ENCODE assay signal across 24 cellular contexts in the genomic region with DNA sequence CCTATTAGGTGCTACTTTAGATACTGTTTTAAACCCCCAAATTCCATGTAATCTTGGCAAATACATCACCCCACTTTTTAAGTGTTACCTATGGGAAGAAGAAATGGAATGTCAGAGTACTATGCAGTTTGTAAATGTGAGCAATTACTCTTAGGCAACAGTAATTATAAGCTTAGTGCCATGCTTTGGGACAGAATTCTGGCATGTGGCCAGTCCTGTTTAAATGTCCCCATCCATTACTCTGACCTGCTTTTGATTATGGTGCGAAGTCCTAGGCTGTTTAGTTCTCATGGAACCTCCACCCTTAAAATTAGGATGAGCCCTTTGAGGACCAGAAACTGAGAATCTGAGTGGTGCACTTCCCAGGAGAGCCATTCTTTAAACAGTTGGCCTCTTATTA.
DNase-seq lines count a peak whose midpoint lies in the region; ATAC-seq and TF ChIP-seq lines count a peak whose summit lies in the region.
"Had no signal": no experiment of that assay in that cellular context is flagged by ENCODE, and none has a peak within 500 bp of the region (broad histone marks: within the 10 kb centered on the region; RNA-seq: fewer than 3 reads in every experiment).

No MANE protein-coding gene starts in this region.

- TF ChIP-seq CTCF in mucosa of descending colon (IDR thresholded peaks at IDR 0.05): no peak

- ATAC-seq in mucosa of descending colon (peak; percentile 30), GM19023 (IDR thresholded peaks at IDR 0.05; ENCODE audit: unreplicated experiment) (no peak)
- ATAC-seq: activated CD4-positive, CD25-positive, alpha-beta regulatory T cell treated with anti-CD3 and anti-CD28 coated beads, Interleukin-2, amount 50 U/mL, for 24 hours; Panc1; sciatic nerve; stimulated activated naive CD8-positive, alpha-beta T cell treated with anti-CD3 and anti-CD28 coated beads, Interleukin-15, amount 100 ng/mL, for 72 hours; T-cell had no signal

- H3K36me3 ChIP-seq in mucosa of descending colon (ENCODE audit: low read depth): no peaks in the 10 kb centered on the region
- H3K36me3 ChIP-seq: adrenal gland, brain microvascular endothelial cell, neural progenitor cell, tibial artery had no signal

- intact Hi-C loops in mucosa of descending colon (cut with DNase I, micrococcal nuclease): no loop called here

- DNase-seq in DMS 273 treated with DMSO at 0.1 percent for 48 hours (lab: John Stamatoyannopoulos, UW) (peak; percentile 27), HEK293T (ENCODE audit: extremely low spot score) (no peak), NCI-H748 (lab: John Stamatoyannopoulos, UW; ENCODE audit: unreplicated experiment) (peak; percentile 63), mucosa of descending colon (peak in 1 of 3 donors; percentile 12), NCI-H2107 treated with DMSO at 0.1 percent for 48 hours (lab: John Stamatoyannopoulos, UW; ENCODE audit: unreplicated experiment) (no peak)
- no peak for DNase-seq in activated CD4-positive, alpha-beta T cell treated with anti-CD3 and anti-CD28 coated beads for 1 hour
- DNase-seq: activated naive CD4-positive, alpha-beta T cell; activated T-cell treated with anti-CD3 and anti-CD28 coated beads, Interleukin-2, amount 50 U/mL, for 24 hours; brain microvascular endothelial cell; DMS153; GDM1; head of caudate nucleus; NCI-H1092; NCI-H226; SHP77 treated with DMSO at 0.1 percent for 48 hours; stimulated activated naive CD8-positive, alpha-beta T cell treated with anti-CD3 and anti-CD28 coated beads, Interleukin-15, amount 100 ng/mL, for 72 hours; T-cell; tibial artery had no signal

- no peak overlapping the region for H3K4me3 ChIP-seq in mucosa of descending colon
- H3K4me3 ChIP-seq: adrenal gland, neural progenitor cell, tibial artery had no signal

- POLR2A ChIA-PET in HEK293T (lab: Yijun Ruan, JAX): interaction anchor here (0.8 kb wide), 1 partner anchor 402 kb away, joined by 3 read pairs; no protein-coding TSS in a partner anchor

- no peaks in the 10 kb centered on the region for H3K4me1 ChIP-seq in mucosa of descending colon (ENCODE audit: low read depth)

- H3K9me3 ChIP-seq in mucosa of descending colon: no peaks in the 10 kb centered on the region
- H3K9me3 ChIP-seq: adrenal gland, tibial artery had no signal

- CTCF ChIA-PET in HEK293T (lab: Yijun Ruan, JAX): no interaction called here

TF ChIP-seq in HEK293T, 16 proteins besides CTCF, POLR2A, EP300 and RAD21:
- TF ChIP-seq, protein P1, sequence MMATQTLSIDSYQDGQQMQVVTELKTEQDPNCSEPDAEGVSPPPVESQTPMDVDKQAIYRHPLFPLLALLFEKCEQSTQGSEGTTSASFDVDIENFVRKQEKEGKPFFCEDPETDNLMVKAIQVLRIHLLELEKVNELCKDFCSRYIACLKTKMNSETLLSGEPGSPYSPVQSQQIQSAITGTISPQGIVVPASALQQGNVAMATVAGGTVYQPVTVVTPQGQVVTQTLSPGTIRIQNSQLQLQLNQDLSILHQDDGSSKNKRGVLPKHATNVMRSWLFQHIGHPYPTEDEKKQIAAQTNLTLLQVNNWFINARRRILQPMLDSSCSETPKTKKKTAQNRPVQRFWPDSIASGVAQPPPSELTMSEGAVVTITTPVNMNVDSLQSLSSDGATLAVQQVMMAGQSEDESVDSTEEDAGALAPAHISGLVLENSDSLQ (IDR thresholded peaks at IDR 0.05): peak; percentile 3; the same call in 1 of the 2 replicates
- TF ChIP-seq FOXK2 (IDR thresholded peaks at IDR 0.05): no peak
TF ChIP-seq in HEK293T: peak in this region for 1.

Comparison
In these comparisons a context has a peak if more than half of its experiments do, and no peak if none do; other contexts are left out.
1. DNase-seq: peak in DMS 273 treated with DMSO at 0.1 percent for 48 hours (single experiment) and NCI-H748 (single experiment); none in HEK293T (single experiment), activated CD4-positive, alpha-beta T cell treated with anti-CD3 and anti-CD28 coated beads for 1 hour (single experiment) and NCI-H2107 treated with DMSO at 0.1 percent for 48 hours (single experiment).